Comparison of ENCODE assay signal across 8 cellular contexts in the genomic region with DNA sequence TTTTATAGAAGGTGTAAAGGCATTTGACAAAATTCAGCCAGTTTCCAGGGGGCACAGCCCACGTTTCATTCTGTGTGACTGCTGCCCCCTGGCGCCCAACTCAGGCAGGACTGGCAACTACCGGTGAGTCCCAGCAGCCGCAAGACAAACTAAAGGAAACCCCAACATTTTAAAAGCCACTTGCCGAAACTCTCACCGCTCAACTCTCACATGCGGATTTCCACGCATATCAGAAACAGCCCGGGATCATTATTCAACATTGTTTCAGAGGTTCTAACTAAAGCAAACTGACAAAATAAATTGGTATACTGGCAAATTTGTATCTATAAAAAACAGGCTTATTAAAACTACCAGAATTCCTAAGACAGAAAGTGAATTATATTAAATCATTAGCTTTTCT.
A peak's percentile ranks its signal among the peaks of the same experiment; 100 is the strongest.
DNase-seq lines count a peak whose midpoint lies in the region; ATAC-seq lines count a peak whose summit lies in the region.

No MANE protein-coding gene starts in this region.

- H3K4me1 Mint-ChIP-seq in central memory CD8-positive, alpha-beta T cell = peaks cover 6% of the 10 kb centered on the region

- H3K27me3 Mint-ChIP-seq in central memory CD8-positive, alpha-beta T cell = no peaks in the 10 kb centered on the region

- peaks cover 12% of the 10 kb centered on the region for H3K36me3 Mint-ChIP-seq in central memory CD8-positive, alpha-beta T cell (ENCODE audit: insufficient read depth)

- peak; percentile 66 for ATAC-seq in central memory CD8-positive, alpha-beta T cell (replicated peaks; ENCODE audit: extremely low read depth, poor library complexity, severe bottlenecking)
- no peak for ATAC-seq in HG02588 (IDR thresholded peaks at IDR 0.05; ENCODE audit: unreplicated experiment)

- no peaks in the 10 kb centered on the region for H3K9me3 Mint-ChIP-seq in central memory CD8-positive, alpha-beta T cell

- H3K4me3 Mint-ChIP-seq in central memory CD8-positive, alpha-beta T cell = peak overlapping the region; percentile 55

- no peak overlapping the region for H3K27ac Mint-ChIP-seq in central memory CD8-positive, alpha-beta T cell (ENCODE audit: low read depth)

- DNase-seq in SIG-M5 treated with dmso at 0.1 percent for 504 hours (lab: John Stamatoyannopoulos, UW; ENCODE audit: unreplicated experiment) (peak; percentile 71), SIG-M5 (lab: John Stamatoyannopoulos, UW) (no peak), NCI-H2196 treated with DMSO at 0.1 percent for 48 hours (lab: John Stamatoyannopoulos, UW; ENCODE audit: unreplicated experiment) (peak; percentile 6), kidney glomerular epithelial cell (lab: John Stamatoyannopoulos, UW) (peak; percentile 41)
- DNase-seq in activated CD4-positive, alpha-beta T cell treated with anti-CD3 and anti-CD28 coated beads for 24 hours (ENCODE audit: low read depth in 2 of 2) = peak; percentile 79 to 81
- DNase-seq in central memory CD8-positive, alpha-beta T cell (ENCODE audit: low spot score in 2 of 2) = peak; percentile 67 to 75
- peak; percentile 78 for DNase-seq in stimulated activated CD4-positive, alpha-beta T cell treated with anti-CD3 and anti-CD28 coated beads, Interleukin-2, amount 100 ng/mL, for 4 hours (ENCODE audit: low read depth)
